8 cellular contexts compared by ENCODE assay signal in genomic region chr2:55616509-55617159, GRCh38. TPM values are rescaled to one million over a fixed set of nuclear protein-coding genes. Genes with fewer than 3 reads are reported as not detected.
DNase-seq lines count a peak whose midpoint lies in the region; ATAC-seq and TF ChIP-seq lines count a peak whose summit lies in the region.

No MANE protein-coding gene starts in this region.

- H3K79me2 ChIP-seq in fibroblast of lung (ENCODE audit: control insufficient read depth, insufficient read depth, low read length), result peaks cover 54% of the 10 kb centered on the region

- H2BK12ac ChIP-seq in neuronal stem cell (ENCODE audit: low read length), result no peak overlapping the region

- TF ChIP-seq CTCF in fibroblast of lung (conservative IDR thresholded peaks at IDR 0.05 in 1 of 2, IDR thresholded peaks at IDR 0.05 in 1 of 2; ENCODE audit: low read depth in 1 of 2, low read length in 2 of 2) (no peak), nephron progenitor cell (IDR thresholded peaks at IDR 0.05) (no peak)

- H3K9ac ChIP-seq in fibroblast of lung (ENCODE audit: insufficient read depth, low read length), result peak overlapping the region; percentile 99
- H3K9ac ChIP-seq in neuronal stem cell (ENCODE audit: low read depth, low read length, poor library complexity), result peak overlapping the region; percentile 97

- no peak overlapping the region for H3K4me3 Mint-ChIP-seq in activated T-cell treated with anti-CD3 and anti-CD28 coated beads, Interleukin-2, amount 50 U/mL, for 24 hours
- no peak overlapping the region for H3K4me3 Mint-ChIP-seq in nephron progenitor cell

- ATAC-seq in GM18511 (IDR thresholded peaks at IDR 0.05; ENCODE audit: unreplicated experiment) (peak; percentile 18), HG03108 (IDR thresholded peaks at IDR 0.05; ENCODE audit: unreplicated experiment) (peak; percentile 15)

- H2BK15ac ChIP-seq in neuronal stem cell (ENCODE audit: low read length), result peak overlapping the region; percentile 22

- peaks cover 65% of the 10 kb centered on the region for H3K36me3 Mint-ChIP-seq in activated T-cell treated with anti-CD3 and anti-CD28 coated beads, Interleukin-2, amount 50 U/mL, for 24 hours (ENCODE audit: low read depth)
- peaks cover 34% of the 10 kb centered on the region for H3K36me3 Mint-ChIP-seq in nephron progenitor cell (ENCODE audit: low read depth)

- H3K4me2 ChIP-seq in fibroblast of lung (ENCODE audit: extremely low read depth, insufficient read depth, low read length) (peak overlapping the region; percentile 89), neuronal stem cell (ENCODE audit: insufficient read depth, low read length, poor library complexity, severe bottlenecking) (peak overlapping the region; percentile 55)

- WGBS in neuronal stem cell (ENCODE audit: extremely low coverage in 2 of 2, insufficient read length in 2 of 2, insufficient replicate concordance in 1 of 2), 2 donors, result no CpG with 5 or more reads among the region's 23 CpGs

- no peaks in the 10 kb centered on the region for H3K27me3 Mint-ChIP-seq in activated T-cell treated with anti-CD3 and anti-CD28 coated beads, Interleukin-2, amount 50 U/mL, for 24 hours
- H3K27me3 Mint-ChIP-seq in nephron progenitor cell (ENCODE audit: low read depth, poor library complexity), result peaks cover 2% of the 10 kb centered on the region

- no peak overlapping the region for H4K91ac ChIP-seq in neuronal stem cell (ENCODE audit: low read depth, low read length, poor library complexity)

- H4K20me1 ChIP-seq in fibroblast of lung (ENCODE audit: control insufficient read depth, extremely low read depth, insufficient read depth, low read length), result no peaks in the 10 kb centered on the region

- H3K27ac ChIP-seq in fibroblast of lung (ENCODE audit: insufficient read depth, low read length), result peak overlapping the region; percentile 99
- H3K27ac ChIP-seq in neuronal stem cell (replicated peaks; ENCODE audit: low read length), result peak overlapping the region; percentile 91

- no peak overlapping the region for H3K27ac Mint-ChIP-seq in activated T-cell treated with anti-CD3 and anti-CD28 coated beads, Interleukin-2, amount 50 U/mL, for 24 hours
- H3K27ac Mint-ChIP-seq in nephron progenitor cell, result no peak overlapping the region

- no peaks in the 10 kb centered on the region for H3K4me1 ChIP-seq in fibroblast of lung (ENCODE audit: control insufficient read depth, extremely low read depth, insufficient read depth, low read length)
- peaks cover 4 to 10% of the 10 kb centered on the region in 2 donors for H3K4me1 ChIP-seq in neuronal stem cell (ENCODE audit: control insufficient read depth in 2 of 2, insufficient read depth in 1 of 2, low read depth in 1 of 2, low read length in 2 of 2)

- H3K4ac ChIP-seq in neuronal stem cell (ENCODE audit: low read length), result peak overlapping the region; percentile 89

- H3K23ac ChIP-seq in neuronal stem cell (ENCODE audit: low read depth, low read length, poor library complexity), result peak overlapping the region; percentile 70

- no peak overlapping the region for H4K8ac ChIP-seq in neuronal stem cell (ENCODE audit: low read depth, low read length)

- peak overlapping the region; percentile 75 for H2AFZ ChIP-seq in fibroblast of lung (ENCODE audit: low read length)
- H2AFZ ChIP-seq in neuronal stem cell (ENCODE audit: low read length), result peak overlapping the region; percentile 91

- H2BK120ac ChIP-seq in neuronal stem cell (ENCODE audit: low read depth, low read length), result no peak overlapping the region

- H3K9me3 Mint-ChIP-seq in activated T-cell treated with anti-CD3 and anti-CD28 coated beads, Interleukin-2, amount 50 U/mL, for 24 hours, result no peaks in the 10 kb centered on the region
- no peaks in the 10 kb centered on the region for H3K9me3 Mint-ChIP-seq in nephron progenitor cell

- H3K14ac ChIP-seq in neuronal stem cell (ENCODE audit: low read length), result peak overlapping the region; percentile 77

- H3K9me3 ChIP-seq in fibroblast of lung (ENCODE audit: control insufficient read depth, insufficient read depth, low read depth, low read length) (no peaks in the 10 kb centered on the region), neuronal stem cell (replicated peaks in 1 of 2; ENCODE audit: control insufficient read depth in 2 of 2, insufficient read depth in 1 of 2, low read depth in 1 of 2, low read length in 2 of 2) (no peaks in the 10 kb centered on the region)

- H3K4me3 ChIP-seq in fibroblast of lung (replicated peaks in 1 of 4; ENCODE audit: control extremely low read depth in 1 of 4, insufficient read depth in 1 of 4, low read depth in 3 of 4, low read length in 4 of 4), result peak overlapping the region; percentile 94 to 99 (median 98)
- peak overlapping the region; percentile 81 to 96 for H3K4me3 ChIP-seq in neuronal stem cell (ENCODE audit: low read length in 2 of 2)

- peak overlapping the region; percentile 96 for H3K18ac ChIP-seq in neuronal stem cell (ENCODE audit: low read length)

- DNase-seq in Ammon's horn (ENCODE audit: low spot score) (peak; percentile 15), NCI-H526 (lab: John Stamatoyannopoulos, UW) (peak; percentile 51 to 53), fibroblast of lung (ENCODE audit: low read depth in 2 of 2) (peak; percentile 64 to 65), neuronal stem cell (ENCODE audit: low spot score) (peak; percentile 15), nephron progenitor cell (no peak)
- DNase-seq in activated T-cell treated with anti-CD3 and anti-CD28 coated beads, Interleukin-2, amount 50 U/mL, for 24 hours, result peak; percentile 50

- peaks cover 11% of the 10 kb centered on the region for H3K79me1 ChIP-seq in neuronal stem cell (ENCODE audit: low read depth, low read length)

- peaks cover 47% of the 10 kb centered on the region for H3K4me1 Mint-ChIP-seq in activated T-cell treated with anti-CD3 and anti-CD28 coated beads, Interleukin-2, amount 50 U/mL, for 24 hours (ENCODE audit: low read depth)
- peaks cover 15% of the 10 kb centered on the region for H3K4me1 Mint-ChIP-seq in nephron progenitor cell

- no peak overlapping the region for H2AK5ac ChIP-seq in neuronal stem cell (ENCODE audit: low read depth, low read length)

- no peaks in the 10 kb centered on the region for H3K36me3 ChIP-seq in fibroblast of lung (ENCODE audit: control insufficient read depth, insufficient read depth, low read length)
- H3K36me3 ChIP-seq in neuronal stem cell (replicated peaks in 1 of 2; ENCODE audit: control insufficient read depth in 2 of 2, insufficient read depth in 2 of 2, low read length in 2 of 2), result peaks cover 7 to 58% of the 10 kb centered on the region in 2 donors

- peak overlapping the region; percentile 68 for H2BK5ac ChIP-seq in neuronal stem cell (ENCODE audit: low read length)

- no peaks in the 10 kb centered on the region for H3K27me3 ChIP-seq in fibroblast of lung (ENCODE audit: control insufficient read depth, insufficient read depth, low read length)
- no peaks in the 10 kb centered on the region for H3K27me3 ChIP-seq in neuronal stem cell (ENCODE audit: control insufficient read depth in 3 of 3, insufficient read depth in 3 of 3, low read depth in 1 of 3, low read length in 3 of 3)

RNA-seq across cellular contexts. Expression of gene PPP4R3B, which starts 0.8 kb away (rescaled TPM):
- total RNA-seq in fibroblast of lung, result 50.1 and 51.4 TPM in 2 replicates
- 24.5 and 27.5 TPM in 2 replicates for polyA plus RNA-seq in fibroblast of lung
- polyA plus RNA-seq in fibroblast of lung (2012), result 22.2 and 24.9 TPM in 2 replicates
- polyA minus RNA-seq in fibroblast of lung (ENCODE audit: low replicate concordance), result 2.8 and 4.6 TPM in 2 replicates
- polyA plus RNA-seq in neuronal stem cell (2013, experiment 1 of 2), result 33.2 TPM
- polyA plus RNA-seq in neuronal stem cell (2013, experiment 2 of 2), result 33.8 TPM
